Comparison of ENCODE assay signal across 15 cellular contexts in the genomic region with DNA sequence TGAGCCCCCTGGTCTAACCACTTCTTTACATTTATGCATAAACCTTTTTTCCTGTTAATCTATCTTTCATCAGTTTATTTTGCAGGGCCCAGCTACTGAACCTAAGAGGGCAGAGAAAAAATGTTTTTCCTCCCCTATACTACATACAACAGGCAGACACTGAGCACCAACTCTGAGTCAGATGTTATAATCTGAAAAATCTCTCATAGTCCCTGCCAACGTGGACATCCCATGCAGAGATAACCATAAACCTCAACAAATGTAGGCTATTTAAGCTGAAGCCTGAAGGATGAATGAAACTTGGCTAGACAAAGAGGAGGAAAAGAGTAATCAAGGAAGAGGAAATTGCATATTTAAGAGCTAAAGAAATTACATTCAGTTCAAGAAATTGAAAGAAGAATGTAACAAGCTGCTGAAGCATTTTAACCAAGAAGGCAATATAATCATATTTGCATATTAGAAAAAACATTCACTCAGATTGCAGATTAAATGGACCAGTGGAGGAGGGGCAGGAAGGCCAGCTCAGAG. TPM values are rescaled to one million over a fixed set of nuclear protein-coding genes. Genes with fewer than 3 reads are reported as not detected.
DNase-seq lines count a peak whose midpoint lies in the region; ATAC-seq, FAIRE-seq and TF ChIP-seq lines count a peak whose summit lies in the region.
"Had no signal": no experiment of that assay in that cellular context is flagged by ENCODE, and none has a peak within 500 bp of the region (broad histone marks: within the 10 kb centered on the region; RNA-seq: fewer than 3 reads in every experiment).

No MANE protein-coding gene starts in this region.

- H3K4me1 ChIP-seq in transverse colon (peaks cover 4 to 63% (median 34%) of the 10 kb centered on the region in 4 donors), esophagus muscularis mucosa (peaks cover 14 to 27% (median 21%) of the 10 kb centered on the region in 4 donors)

- FAIRE-seq in D721Med (lab: Jason Lieb, UNC): no peak

- 11 to 17% methylated on average over 1 of the region's 1 CpG for WGBS in transverse colon (ENCODE audit: low coverage in 1 of 2), 2 donors
- 53% methylated on average over 1 of the region's 1 CpG for WGBS in esophagus muscularis mucosa

- H3K27ac ChIP-seq in transverse colon (peak overlapping the region; percentile 45 to 92 (median 62)), esophagus muscularis mucosa (replicated peaks in 1 of 4) (no peak overlapping the region)
- H3K27ac ChIP-seq: coronary artery, RWPE1 had no signal

- in situ Hi-C loops in astrocyte of the cerebellum (cut with HindIII; ENCODE audit: low sequenced_read_pairs) (no loop called here), transverse colon (cut with MboI; ENCODE audit: low pct_ligation_motif_present in 1 of 4, low pct_unique_long_range_greater_than_20kb in 1 of 4, low sequenced_read_pairs in 3 of 4) (no loop called here)

- ATAC-seq in activated T-cell treated with anti-CD3 and anti-CD28 coated beads, Interleukin-2, amount 50 U/mL, for 72 hours (replicated peaks in 1 of 2): no peak
- ATAC-seq: activated CD8-positive, alpha-beta T cell treated with anti-CD3 and anti-CD28 coated beads for 36 hours had no signal

- H3K27me3 ChIP-seq in transverse colon (no peaks in the 10 kb centered on the region), esophagus muscularis mucosa (no peaks in the 10 kb centered on the region)
- H3K27me3 ChIP-seq: spleen had no signal

- no peak for TF ChIP-seq EP300 in transverse colon (IDR thresholded peaks at IDR 0.05; ENCODE audit: low read depth)
- TF ChIP-seq EP300 in esophagus muscularis mucosa (IDR thresholded peaks at IDR 0.05): no peak

- TF ChIP-seq CTCF in astrocyte of the cerebellum (IDR thresholded peaks at IDR 0.05; ENCODE audit: low read depth, low read length, missing control alignments) (no peak), transverse colon (IDR thresholded peaks at IDR 0.05) (no peak), esophagus muscularis mucosa (IDR thresholded peaks at IDR 0.05) (no peak), D721Med (IDR thresholded peaks at IDR 0.05; ENCODE audit: insufficient read depth, missing control alignments) (no peak)

- TF ChIP-seq POLR2A in transverse colon (IDR thresholded peaks at IDR 0.05): no peak
- no peak for TF ChIP-seq POLR2A in esophagus muscularis mucosa (IDR thresholded peaks at IDR 0.05; ENCODE audit: low read depth)

- H3K4me3 ChIP-seq in astrocyte of the cerebellum (ENCODE audit: low read depth, low read length): no peak overlapping the region
- no peak overlapping the region for H3K4me3 ChIP-seq in transverse colon
- no peak overlapping the region for H3K4me3 ChIP-seq in esophagus muscularis mucosa
- H3K4me3 ChIP-seq: coronary artery, spleen had no signal

- intact Hi-C loops in transverse colon (cut with DNase I; ENCODE audit: low total_unique reads) (no loop called here), esophagus muscularis mucosa (cut with DNase I) (no loop called here)

- H3K36me3 ChIP-seq in transverse colon (peaks cover 0 to 4% (median 0%) of the 10 kb centered on the region in 4 donors), esophagus muscularis mucosa (peaks cover 0 to 15% (median 1%) of the 10 kb centered on the region in 4 donors)

- H3K27ac Mint-ChIP-seq in activated T-cell treated with anti-CD3 and anti-CD28 coated beads, Interleukin-2, amount 50 U/mL, for 72 hours: peak overlapping the region; percentile 23
- peak overlapping the region in 5 of 6 donors; percentile 7 to 48 (median 29) for H3K27ac Mint-ChIP-seq in immature natural killer cell
- H3K27ac Mint-ChIP-seq: activated CD8-positive, alpha-beta T cell treated with anti-CD3 and anti-CD28 coated beads for 36 hours had no signal

- H3K9me3 Mint-ChIP-seq in activated T-cell treated with anti-CD3 and anti-CD28 coated beads, Interleukin-2, amount 50 U/mL, for 72 hours: no peaks in the 10 kb centered on the region
- H3K9me3 Mint-ChIP-seq in immature natural killer cell: peaks cover 0 to 2% (median 0%) of the 10 kb centered on the region in 6 donors
- H3K9me3 Mint-ChIP-seq: activated CD8-positive, alpha-beta T cell treated with anti-CD3 and anti-CD28 coated beads for 36 hours had no signal

- no peak for DNase-seq in activated T-cell treated with anti-CD3 and anti-CD28 coated beads, Interleukin-2, amount 50 U/mL, for 72 hours
- DNase-seq in activated T-cell treated with anti-CD3 and anti-CD28 coated beads, Interleukin-2, amount 50 U/mL, for 48 hours: no peak
- DNase-seq in astrocyte of the cerebellum (ENCODE audit: low read depth) (peak; percentile 40), immature natural killer cell (no peak), transverse colon (no peak), esophagus muscularis mucosa (ENCODE audit: extremely low spot score) (no peak), D721Med (ENCODE audit: insufficient read length, low spot score) (no peak), COLO668 (lab: John Stamatoyannopoulos, UW; ENCODE audit: unreplicated experiment) (no peak)
- DNase-seq: activated CD8-positive, alpha-beta T cell treated with anti-CD3 and anti-CD28 coated beads for 36 hours; activated gamma-delta T cell treated with Interleukin-2 at 50 U/mL for 16 hours; NCI-H2029; NCI-H774; spleen had no signal

- H3K9me3 ChIP-seq in transverse colon (no peaks in the 10 kb centered on the region), esophagus muscularis mucosa (no peaks in the 10 kb centered on the region)
- H3K9me3 ChIP-seq: spleen had no signal

- peak overlapping the region in 1 of 2 donors; percentile 8 for H3K4me3 Mint-ChIP-seq in activated T-cell treated with anti-CD3 and anti-CD28 coated beads, Interleukin-2, amount 50 U/mL, for 72 hours
- H3K4me3 Mint-ChIP-seq in immature natural killer cell: peak overlapping the region in 4 of 5 donors; percentile 2 to 58 (median 16)
- H3K4me3 Mint-ChIP-seq: activated CD8-positive, alpha-beta T cell treated with anti-CD3 and anti-CD28 coated beads for 36 hours had no signal

- H3K27me3 Mint-ChIP-seq in activated T-cell treated with anti-CD3 and anti-CD28 coated beads, Interleukin-2, amount 50 U/mL, for 72 hours (ENCODE audit: low read depth): peaks cover 7% of the 10 kb centered on the region
- H3K27me3 Mint-ChIP-seq in immature natural killer cell (ENCODE audit: low read depth in 3 of 3): peaks cover 2 to 21% (median 5%) of the 10 kb centered on the region in 3 donors

- H3K4me1 Mint-ChIP-seq in activated T-cell treated with anti-CD3 and anti-CD28 coated beads, Interleukin-2, amount 50 U/mL, for 72 hours (ENCODE audit: low read depth): peaks cover 7% of the 10 kb centered on the region
- H3K4me1 Mint-ChIP-seq in immature natural killer cell: peaks cover 31 to 39% of the 10 kb centered on the region in 2 donors

- H3K36me3 Mint-ChIP-seq in activated T-cell treated with anti-CD3 and anti-CD28 coated beads, Interleukin-2, amount 50 U/mL, for 72 hours (ENCODE audit: insufficient read depth in 2 of 2): no peaks in the 10 kb centered on the region
- H3K36me3 Mint-ChIP-seq in immature natural killer cell: no peaks in the 10 kb centered on the region

RNA-seq across cellular contexts. Expression of gene NEK3, which starts 2.6 kb away (rescaled TPM):
- total RNA-seq in activated T-cell treated with anti-CD3 and anti-CD28 coated beads, Interleukin-2, amount 50 U/mL, for 72 hours: 10 to 100 TPM; 14.4 to 14.9 TPM
- polyA plus RNA-seq in immature natural killer cell: 1 to 10 TPM; 1.6 to 3.6 (median 3.2) TPM
- total RNA-seq in transverse colon: 10 to 100 TPM; 20.9 to 52.1 (median 25.7) TPM
- total RNA-seq in esophagus muscularis mucosa: 10 to 100 TPM in 1 of 4 donors, 1 to 10 TPM in 3; 5.0 to 11.6 (median 6.9) TPM

RNA-seq across cellular contexts. Expression of gene NEK5, which starts 27.9 kb away (rescaled TPM):
- under 1 TPM; 0.12 to 0.16 TPM for total RNA-seq in activated T-cell treated with anti-CD3 and anti-CD28 coated beads, Interleukin-2, amount 50 U/mL, for 72 hours
- under 1 TPM in 1 of 3 donors, not detected in 2; 0.07 TPM for polyA plus RNA-seq in immature natural killer cell
- under 1 TPM in 2 of 4 donors, not detected in 2; 0.14 to 0.48 TPM for total RNA-seq in transverse colon
- total RNA-seq in esophagus muscularis mucosa: under 1 TPM in 3 of 4 donors, not detected in 1; 0.17 to 0.34 (median 0.26) TPM

Comparison
In these comparisons a context has a peak if more than half of its experiments do, and no peak if none do; other contexts are left out.
1. H3K27ac ChIP-seq: peak in transverse colon (4 of 4); none in esophagus muscularis mucosa (0 of 4).